10 cellular contexts compared by ENCODE assay signal in the genomic region with DNA sequence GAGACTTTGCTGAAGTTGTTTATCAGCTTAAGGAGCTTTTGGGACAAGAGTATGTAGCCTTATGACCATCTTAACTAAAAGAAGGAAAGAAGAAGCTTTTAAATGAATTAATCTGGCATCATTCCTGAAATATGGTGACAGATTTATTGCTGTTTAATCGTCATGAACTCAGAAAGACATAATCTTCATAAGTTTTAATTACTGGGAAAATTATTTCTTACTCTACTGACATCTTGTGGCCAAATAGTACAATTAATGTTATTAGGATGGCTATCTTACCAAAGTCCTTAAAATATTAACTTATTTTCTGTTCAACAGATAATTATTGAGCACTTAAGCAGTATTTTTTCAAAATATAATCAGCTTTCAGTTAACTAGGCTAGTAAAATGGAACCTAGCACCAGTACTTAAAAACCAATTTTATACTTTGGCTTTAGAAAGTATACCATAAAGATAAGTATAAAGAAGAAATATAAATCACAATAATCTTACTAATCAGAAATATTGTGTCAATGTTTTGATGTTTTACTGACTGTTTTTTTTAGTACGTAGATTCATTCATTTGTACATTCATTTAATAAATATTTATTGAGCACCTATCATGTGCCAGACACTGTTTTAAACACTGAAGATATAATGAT. TPM values are rescaled to one million over a fixed set of nuclear protein-coding genes. Genes with fewer than 3 reads are reported as not detected.
DNase-seq lines count a peak whose midpoint lies in the region; ATAC-seq and FAIRE-seq lines count a peak whose summit lies in the region.
"Had no signal": no experiment of that assay in that cellular context is flagged by ENCODE, and none has a peak within 500 bp of the region (broad histone marks: within the 10 kb centered on the region; RNA-seq: fewer than 3 reads in every experiment).

No MANE protein-coding gene starts in this region.

- peak overlapping the region; percentile 10 for H3K9ac ChIP-seq in skeletal muscle satellite cell (ENCODE audit: low read depth, low read length)
- H3K9ac ChIP-seq: BLaER1 treated with 17β-estradiol and CSF1 and Interleukin-3, amounts not matched to agents 10 nM and 100 nM had no signal

- no peak for ATAC-seq in HG02973 (IDR thresholded peaks at IDR 0.05; ENCODE audit: unreplicated experiment)
- no peak for ATAC-seq in HG03159 (IDR thresholded peaks at IDR 0.05; ENCODE audit: unreplicated experiment)
- ATAC-seq in left colon: no peak

- intact Hi-C loops in left colon (cut with DNase I, micrococcal nuclease): loop anchor here in 1 of 2 donors (10.0 kb wide), 1 partner anchor 213 kb away; a partner anchor contains a TSS

- no peak overlapping the region for H3K4me2 ChIP-seq in skeletal muscle satellite cell (ENCODE audit: low read length)
- H3K4me2 ChIP-seq: BLaER1 treated with 17β-estradiol and CSF1 and Interleukin-3, amounts not matched to agents 10 nM and 100 nM had no signal

- H3K4me3 ChIP-seq in skeletal muscle satellite cell (ENCODE audit: low read length): no peak overlapping the region
- H3K4me3 ChIP-seq: BLaER1 treated with 17β-estradiol and CSF1 and Interleukin-3, amounts not matched to agents 10 nM and 100 nM had no signal

- H3K9me3 ChIP-seq in skeletal muscle satellite cell (replicated peaks; ENCODE audit: low read length): no peaks in the 10 kb centered on the region

- peaks cover 18% of the 10 kb centered on the region for H3K36me3 ChIP-seq in skeletal muscle satellite cell (ENCODE audit: insufficient read depth, low read length)

- FAIRE-seq in endometrium (lab: Jason Lieb, UNC): peak; percentile 81

- no peaks in the 10 kb centered on the region for H3K27me3 ChIP-seq in skeletal muscle satellite cell (ENCODE audit: control insufficient read depth, insufficient read depth, low read length)
- H3K27me3 ChIP-seq: BLaER1 treated with 17β-estradiol and CSF1 and Interleukin-3, amounts not matched to agents 10 nM and 100 nM had no signal

- H3K4me1 ChIP-seq in skeletal muscle satellite cell (ENCODE audit: control insufficient read depth, insufficient read depth, low read length): peaks cover 21% of the 10 kb centered on the region
- H3K4me1 ChIP-seq: BLaER1 treated with 17β-estradiol and CSF1 and Interleukin-3, amounts not matched to agents 10 nM and 100 nM had no signal

- peak; percentile 35 for DNase-seq in NCI-H1105 treated with DMSO at 0.1 percent for 48 hours (lab: John Stamatoyannopoulos, UW)
- no peak for DNase-seq in NCI-H1105 (lab: John Stamatoyannopoulos, UW)
- peak; percentile 42 for DNase-seq in NCI-H446 treated with DMSO at 0.1 percent for 48 hours (lab: John Stamatoyannopoulos, UW)
- no peak for DNase-seq in left colon
- DNase-seq: activated naive CD4-positive, alpha-beta T cell treated with anti-CD3 and anti-CD28 coated beads, Interleukin-2, amount 50 U/mL, for 16 hours had no signal

RNA-seq across cellular contexts. Expression of a gene that starts 34.7 kb away (rescaled TPM):
- not detected in 2 replicates for total RNA-seq in skeletal muscle satellite cell (2012; rRNA removed)
- total RNA-seq in left colon: under 1 TPM in 1 of 2 donors, not detected in 1; 0.64 TPM

RNA-seq across cellular contexts. Expression of a gene that starts 56.6 kb away (rescaled TPM):
- total RNA-seq in skeletal muscle satellite cell (2012; rRNA removed): under 0.01 TPM in 1 of 2 replicates, not detected in the other
- 100 to 1,000 TPM; 172 to 195 TPM for total RNA-seq in left colon

Comparison
In these comparisons a context has a peak if more than half of its experiments do, and no peak if none do; other contexts are left out.
1. DNase-seq: peak in NCI-H1105 treated with DMSO at 0.1 percent for 48 hours (single experiment) and NCI-H446 treated with DMSO at 0.1 percent for 48 hours (single experiment); none in NCI-H1105 (single experiment) and left colon (0 of 2).